Comparison of ENCODE assay signal across 1 cellular context in the genomic region with DNA sequence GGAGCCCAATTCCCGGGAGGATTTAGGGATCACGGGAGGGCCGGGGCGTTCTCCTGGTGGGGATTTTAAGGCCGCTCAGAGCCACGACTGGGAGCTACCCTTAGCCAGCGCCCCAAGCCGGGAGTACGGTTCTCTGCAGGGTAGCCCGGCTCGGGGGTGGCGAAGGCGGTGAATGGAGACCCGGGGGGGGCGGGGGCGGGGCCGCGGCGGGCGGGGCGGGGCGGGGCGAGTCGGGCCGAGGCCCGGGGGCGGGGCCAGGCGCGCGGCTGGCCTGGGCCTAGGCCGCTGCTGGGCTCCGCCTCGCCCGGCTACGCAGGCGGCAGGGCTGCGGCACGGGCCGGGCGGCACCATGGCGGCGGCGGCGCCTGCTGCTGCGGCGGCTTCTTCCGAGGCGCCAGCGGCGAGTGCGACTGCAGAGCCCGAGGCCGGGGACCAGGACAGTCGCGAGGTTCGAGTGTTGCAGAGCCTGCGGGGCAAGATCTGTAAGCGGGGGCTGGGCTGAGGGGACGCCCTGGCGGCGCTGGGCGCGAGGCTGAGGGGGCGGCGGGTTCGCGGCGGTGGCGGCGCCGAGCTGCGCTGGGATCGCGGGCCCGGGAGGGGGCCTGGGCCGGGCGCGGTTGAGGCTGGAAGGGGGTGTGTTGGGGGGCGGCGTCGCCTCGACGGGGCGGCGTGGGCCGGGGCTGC.
TF ChIP-seq lines count a peak whose summit lies in the region.

RASA2 (plus strand) TSS at position 293 of the 684 bp plus-strand sequence; CDS start at position 350, 57 bp downstream.

TF ChIP-seq in GM12878, 131 proteins besides CTCF, POLR2A, EP300 and RAD21 (continued from another document and continues in another):
- TF ChIP-seq, protein P1, sequence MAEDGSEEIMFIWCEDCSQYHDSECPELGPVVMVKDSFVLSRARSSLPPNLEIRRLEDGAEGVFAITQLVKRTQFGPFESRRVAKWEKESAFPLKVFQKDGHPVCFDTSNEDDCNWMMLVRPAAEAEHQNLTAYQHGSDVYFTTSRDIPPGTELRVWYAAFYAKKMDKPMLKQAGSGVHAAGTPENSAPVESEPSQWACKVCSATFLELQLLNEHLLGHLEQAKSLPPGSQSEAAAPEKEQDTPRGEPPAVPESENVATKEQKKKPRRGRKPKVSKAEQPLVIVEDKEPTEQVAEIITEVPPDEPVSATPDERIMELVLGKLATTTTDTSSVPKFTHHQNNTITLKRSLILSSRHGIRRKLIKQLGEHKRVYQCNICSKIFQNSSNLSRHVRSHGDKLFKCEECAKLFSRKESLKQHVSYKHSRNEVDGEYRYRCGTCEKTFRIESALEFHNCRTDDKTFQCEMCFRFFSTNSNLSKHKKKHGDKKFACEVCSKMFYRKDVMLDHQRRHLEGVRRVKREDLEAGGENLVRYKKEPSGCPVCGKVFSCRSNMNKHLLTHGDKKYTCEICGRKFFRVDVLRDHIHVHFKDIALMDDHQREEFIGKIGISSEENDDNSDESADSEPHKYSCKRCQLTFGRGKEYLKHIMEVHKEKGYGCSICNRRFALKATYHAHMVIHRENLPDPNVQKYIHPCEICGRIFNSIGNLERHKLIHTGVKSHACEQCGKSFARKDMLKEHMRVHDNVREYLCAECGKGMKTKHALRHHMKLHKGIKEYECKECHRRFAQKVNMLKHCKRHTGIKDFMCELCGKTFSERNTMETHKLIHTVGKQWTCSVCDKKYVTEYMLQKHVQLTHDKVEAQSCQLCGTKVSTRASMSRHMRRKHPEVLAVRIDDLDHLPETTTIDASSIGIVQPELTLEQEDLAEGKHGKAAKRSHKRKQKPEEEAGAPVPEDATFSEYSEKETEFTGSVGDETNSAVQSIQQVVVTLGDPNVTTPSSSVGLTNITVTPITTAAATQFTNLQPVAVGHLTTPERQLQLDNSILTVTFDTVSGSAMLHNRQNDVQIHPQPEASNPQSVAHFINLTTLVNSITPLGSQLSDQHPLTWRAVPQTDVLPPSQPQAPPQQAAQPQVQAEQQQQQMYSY (CRISPR knock-in tag; IDR thresholded peaks at IDR 0.05), result no peak
- TF ChIP-seq MXI1 (IDR thresholded peaks at IDR 0.05; ENCODE audit: low read depth, low read length) (no peak), BHLHE40 (IDR thresholded peaks at IDR 0.05; ENCODE audit: borderline replicate concordance in 1 of 2, low read depth in 2 of 2, low read length in 1 of 2) (peak; percentile 78 to 97; a peak in 3 of 4 replicates), LARP7 (IDR thresholded peaks at IDR 0.05) (peak; percentile 84), MEF2B (IDR thresholded peaks at IDR 0.05; ENCODE audit: partially characterized antibody, poor library complexity, severe bottlenecking) (peak; percentile 49), IKZF1 (conservative IDR thresholded peaks at IDR 0.05) (peak; percentile 38; the same call in 1 of the 2 replicates), FOXM1 (IDR thresholded peaks at IDR 0.05; ENCODE audit: low read depth, low read length) (no peak), SIN3A (IDR thresholded peaks at IDR 0.05; ENCODE audit: low read depth, low read length) (0 out of 2 replicates have a peak, but pooled peaks have one; percentile 40), ATF3 (IDR thresholded peaks at IDR 0.05; ENCODE audit: borderline replicate concordance, extremely low read depth, low read depth, low read length) (no peak), YY1 (IDR thresholded peaks at IDR 0.05; ENCODE audit: low read depth, low read length) (peak; percentile 91), NFIC (IDR thresholded peaks at IDR 0.05; ENCODE audit: low read depth, low read length) (no peak), RUNX3 (IDR thresholded peaks at IDR 0.05; ENCODE audit: low read length) (no peak), TCF12 (IDR thresholded peaks at IDR 0.05; ENCODE audit: low read depth, low read length) (0 out of 2 replicates have a peak, but pooled peaks have one; percentile 18), ZNF217 (IDR thresholded peaks at IDR 0.05) (no peak), BACH1 (IDR thresholded peaks at IDR 0.05; ENCODE audit: borderline replicate concordance) (peak; percentile 66), NKRF (conservative IDR thresholded peaks at IDR 0.05) (peak; percentile 67), POLR2AphosphoS2 (IDR thresholded peaks at IDR 0.05; ENCODE audit: low read depth, low read length) (peak; percentile 32; the same call in 1 of the 2 replicates), SMARCA5 (IDR thresholded peaks at IDR 0.05) (peak; percentile 61; the same call in 1 of the 2 replicates), CBX3 (IDR thresholded peaks at IDR 0.05; ENCODE audit: borderline replicate concordance, low read depth) (no peak), REST (IDR thresholded peaks at IDR 0.05; ENCODE audit: low read depth, low read length) (no peak), POLR2AphosphoS5 (IDR thresholded peaks at IDR 0.05; ENCODE audit: low read length) (peak; percentile 44), MEF2A (IDR thresholded peaks at IDR 0.05; ENCODE audit: insufficient read depth, low read depth, low read length) (no peak)
- TF ChIP-seq, protein P2, sequence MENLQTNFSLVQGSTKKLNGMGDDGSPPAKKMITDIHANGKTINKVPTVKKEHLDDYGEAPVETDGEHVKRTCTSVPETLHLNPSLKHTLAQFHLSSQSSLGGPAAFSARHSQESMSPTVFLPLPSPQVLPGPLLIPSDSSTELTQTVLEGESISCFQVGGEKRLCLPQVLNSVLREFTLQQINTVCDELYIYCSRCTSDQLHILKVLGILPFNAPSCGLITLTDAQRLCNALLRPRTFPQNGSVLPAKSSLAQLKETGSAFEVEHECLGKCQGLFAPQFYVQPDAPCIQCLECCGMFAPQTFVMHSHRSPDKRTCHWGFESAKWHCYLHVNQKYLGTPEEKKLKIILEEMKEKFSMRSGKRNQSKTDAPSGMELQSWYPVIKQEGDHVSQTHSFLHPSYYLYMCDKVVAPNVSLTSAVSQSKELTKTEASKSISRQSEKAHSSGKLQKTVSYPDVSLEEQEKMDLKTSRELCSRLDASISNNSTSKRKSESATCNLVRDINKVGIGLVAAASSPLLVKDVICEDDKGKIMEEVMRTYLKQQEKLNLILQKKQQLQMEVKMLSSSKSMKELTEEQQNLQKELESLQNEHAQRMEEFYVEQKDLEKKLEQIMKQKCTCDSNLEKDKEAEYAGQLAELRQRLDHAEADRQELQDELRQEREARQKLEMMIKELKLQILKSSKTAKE (IDR thresholded peaks at IDR 0.05; ENCODE audit: low read depth, poor library complexity, severe bottlenecking), result no peak
- TF ChIP-seq, protein P3, sequence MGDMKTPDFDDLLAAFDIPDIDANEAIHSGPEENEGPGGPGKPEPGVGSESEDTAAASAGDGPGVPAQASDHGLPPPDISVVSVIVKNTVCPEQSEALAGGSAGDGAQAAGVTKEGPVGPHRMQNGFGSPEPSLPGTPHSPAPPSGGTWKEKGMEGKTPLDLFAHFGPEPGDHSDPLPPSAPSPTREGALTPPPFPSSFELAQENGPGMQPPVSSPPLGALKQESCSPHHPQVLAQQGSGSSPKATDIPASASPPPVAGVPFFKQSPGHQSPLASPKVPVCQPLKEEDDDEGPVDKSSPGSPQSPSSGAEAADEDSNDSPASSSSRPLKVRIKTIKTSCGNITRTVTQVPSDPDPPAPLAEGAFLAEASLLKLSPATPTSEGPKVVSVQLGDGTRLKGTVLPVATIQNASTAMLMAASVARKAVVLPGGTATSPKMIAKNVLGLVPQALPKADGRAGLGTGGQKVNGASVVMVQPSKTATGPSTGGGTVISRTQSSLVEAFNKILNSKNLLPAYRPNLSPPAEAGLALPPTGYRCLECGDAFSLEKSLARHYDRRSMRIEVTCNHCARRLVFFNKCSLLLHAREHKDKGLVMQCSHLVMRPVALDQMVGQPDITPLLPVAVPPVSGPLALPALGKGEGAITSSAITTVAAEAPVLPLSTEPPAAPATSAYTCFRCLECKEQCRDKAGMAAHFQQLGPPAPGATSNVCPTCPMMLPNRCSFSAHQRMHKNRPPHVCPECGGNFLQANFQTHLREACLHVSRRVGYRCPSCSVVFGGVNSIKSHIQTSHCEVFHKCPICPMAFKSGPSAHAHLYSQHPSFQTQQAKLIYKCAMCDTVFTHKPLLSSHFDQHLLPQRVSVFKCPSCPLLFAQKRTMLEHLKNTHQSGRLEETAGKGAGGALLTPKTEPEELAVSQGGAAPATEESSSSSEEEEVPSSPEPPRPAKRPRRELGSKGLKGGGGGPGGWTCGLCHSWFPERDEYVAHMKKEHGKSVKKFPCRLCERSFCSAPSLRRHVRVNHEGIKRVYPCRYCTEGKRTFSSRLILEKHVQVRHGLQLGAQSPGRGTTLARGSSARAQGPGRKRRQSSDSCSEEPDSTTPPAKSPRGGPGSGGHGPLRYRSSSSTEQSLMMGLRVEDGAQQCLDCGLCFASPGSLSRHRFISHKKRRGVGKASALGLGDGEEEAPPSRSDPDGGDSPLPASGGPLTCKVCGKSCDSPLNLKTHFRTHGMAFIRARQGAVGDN (IDR thresholded peaks at IDR 0.05), result peak; percentile 75; the same call in 1 of the 2 replicates
- TF ChIP-seq, protein P4, sequence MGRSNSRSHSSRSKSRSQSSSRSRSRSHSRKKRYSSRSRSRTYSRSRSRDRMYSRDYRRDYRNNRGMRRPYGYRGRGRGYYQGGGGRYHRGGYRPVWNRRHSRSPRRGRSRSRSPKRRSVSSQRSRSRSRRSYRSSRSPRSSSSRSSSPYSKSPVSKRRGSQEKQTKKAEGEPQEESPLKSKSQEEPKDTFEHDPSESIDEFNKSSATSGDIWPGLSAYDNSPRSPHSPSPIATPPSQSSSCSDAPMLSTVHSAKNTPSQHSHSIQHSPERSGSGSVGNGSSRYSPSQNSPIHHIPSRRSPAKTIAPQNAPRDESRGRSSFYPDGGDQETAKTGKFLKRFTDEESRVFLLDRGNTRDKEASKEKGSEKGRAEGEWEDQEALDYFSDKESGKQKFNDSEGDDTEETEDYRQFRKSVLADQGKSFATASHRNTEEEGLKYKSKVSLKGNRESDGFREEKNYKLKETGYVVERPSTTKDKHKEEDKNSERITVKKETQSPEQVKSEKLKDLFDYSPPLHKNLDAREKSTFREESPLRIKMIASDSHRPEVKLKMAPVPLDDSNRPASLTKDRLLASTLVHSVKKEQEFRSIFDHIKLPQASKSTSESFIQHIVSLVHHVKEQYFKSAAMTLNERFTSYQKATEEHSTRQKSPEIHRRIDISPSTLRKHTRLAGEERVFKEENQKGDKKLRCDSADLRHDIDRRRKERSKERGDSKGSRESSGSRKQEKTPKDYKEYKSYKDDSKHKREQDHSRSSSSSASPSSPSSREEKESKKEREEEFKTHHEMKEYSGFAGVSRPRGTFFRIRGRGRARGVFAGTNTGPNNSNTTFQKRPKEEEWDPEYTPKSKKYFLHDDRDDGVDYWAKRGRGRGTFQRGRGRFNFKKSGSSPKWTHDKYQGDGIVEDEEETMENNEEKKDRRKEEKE (IDR thresholded peaks at IDR 0.05), result 0 out of 2 replicates have a peak, but pooled peaks have one; percentile 18
